ENCODE assay signal across 8 cellular contexts in genomic region chr10:102432162-102432950, GRCh38. TPM values are rescaled to one million over a fixed set of nuclear protein-coding genes. Genes with fewer than 3 reads are reported as not detected.
A peak's percentile ranks its signal among the peaks of the same experiment; 100 is the strongest.
DNase-seq lines count a peak whose midpoint lies in the region; ATAC-seq, FAIRE-seq and TF ChIP-seq lines count a peak whose summit lies in the region.

CUEDC2 (minus strand) TSS chr10:102432574; CDS start chr10:102425188, 7,386 bp downstream.

- H3K4me1 Mint-ChIP-seq in T-cell: peaks cover 47 to 59% (median 51%) of the 10 kb centered on the region in 3 donors

- H3K4me3 Mint-ChIP-seq in T-cell: peak within 1 kb of the TSS; percentile 92 to 95 (median 93)

- no peaks in the 10 kb centered on the region for H3K27me3 Mint-ChIP-seq in T-cell

- CTCF ChIA-PET in T-cell (lab: Charles Lee): interaction anchor here (0.6 to 1.2 kb wide), 8 partner anchors 10 to 280 kb away, joined by 3 to 12 read pairs (median 4); partner anchors contain the start of genes C10orf95 (in 1 of the 2) and NOLC1 (in 1 of the 2)

- peak; percentile 90 for DNase-seq in GM12891 (ENCODE audit: insufficient read length, low spot score)
- DNase-seq in NCI-H1436 treated with DMSO at 0.1 percent for 48 hours (lab: John Stamatoyannopoulos, UW): peak; percentile 95
- peak; percentile 80 to 99 (median 89) for DNase-seq in T-cell
- peak; percentile 97 to 99 for DNase-seq in cardiac muscle cell (ENCODE audit: low read depth in 1 of 2, low spot score in 1 of 2)
- peak; percentile 96 for DNase-seq in pons (ENCODE audit: low spot score)
- DNase-seq in upper lobe of left lung: peak; percentile 97

- no peak for TF ChIP-seq CTCF in cardiac muscle cell (IDR thresholded peaks at IDR 0.05; ENCODE audit: low read depth, low read length)
- no peak for TF ChIP-seq CTCF in upper lobe of left lung (IDR thresholded peaks at IDR 0.05)

- POLR2A ChIA-PET in T-cell (lab: Charles Lee): interaction anchor here (0.6 to 1.4 kb wide), 7 partner anchors 10 to 340 kb away, joined by 3 to 7 read pairs (median 3); partner anchors contain the start of genes GBF1 (in 1 of the 2) and NFKB2 (in 1 of the 2)

- H3K4me3 ChIP-seq in cardiac muscle cell (peak within 1 kb of the TSS; percentile 59), upper lobe of left lung (peak within 1 kb of the TSS; percentile 74 to 94 (median 86))

- WGBS in adipose tissue, 3 donors: 0% methylated on average over 42 to 52 of the region's 52 CpGs
- 0% methylated on average over 23 to 34 of the region's 52 CpGs for WGBS in upper lobe of left lung, 2 donors

- peak within 1 kb of the TSS; percentile 93 to 97 for H3K27ac Mint-ChIP-seq in T-cell

- no peak within 1 kb of the TSS for H3K27ac ChIP-seq in adipose tissue (ENCODE audit: low read depth, low read length)
- H3K27ac ChIP-seq in cardiac muscle cell: peak within 1 kb of the TSS; percentile 76
- peak within 1 kb of the TSS; percentile 68 to 94 (median 88) for H3K27ac ChIP-seq in upper lobe of left lung

- H3K9me3 ChIP-seq in cardiac muscle cell (ENCODE audit: low read depth) (no peaks in the 10 kb centered on the region), upper lobe of left lung (no peaks in the 10 kb centered on the region)

- TF ChIP-seq POLR2A in GM12891 (IDR thresholded peaks at IDR 0.05; ENCODE audit: low read depth, low read length) (peak; percentile 61), upper lobe of left lung (IDR thresholded peaks at IDR 0.05) (peak in 2 of 4 donors; percentile 14 to 64)

- peak; percentile 86 for ATAC-seq in HG02840 (IDR thresholded peaks at IDR 0.05; ENCODE audit: low FRiP score, unreplicated experiment)
- peak; percentile 93 to 94 (median 94) for ATAC-seq in T-cell (replicated peaks in 1 of 4)
- peak; percentile 97 for ATAC-seq in upper lobe of left lung (ENCODE audit: low FRiP score in 2 of 2)

- no peaks in the 10 kb centered on the region for H3K36me3 ChIP-seq in cardiac muscle cell
- no peaks in the 10 kb centered on the region for H3K36me3 ChIP-seq in upper lobe of left lung

- H3K36me3 Mint-ChIP-seq in T-cell: no peaks in the 10 kb centered on the region

- H3K9me3 Mint-ChIP-seq in T-cell: no peaks in the 10 kb centered on the region

- FAIRE-seq in GM12891 (lab: Jason Lieb, UNC): peak; percentile 91

- H3K27me3 ChIP-seq in cardiac muscle cell: no peaks in the 10 kb centered on the region
- no peaks in the 10 kb centered on the region for H3K27me3 ChIP-seq in upper lobe of left lung

- peak in 1 of 4 donors; percentile 27 for TF ChIP-seq EP300 in upper lobe of left lung (IDR thresholded peaks at IDR 0.05)

- H3K4me1 ChIP-seq in cardiac muscle cell (ENCODE audit: low read depth) (peaks cover 10% of the 10 kb centered on the region), upper lobe of left lung (peaks cover 22 to 47% (median 42%) of the 10 kb centered on the region in 4 donors)

TF ChIP-seq in GM12891, 5 proteins besides CTCF, POLR2A, EP300 and RAD21:
- peak; percentile 72 for TF ChIP-seq TAF1 (IDR thresholded peaks at IDR 0.05; ENCODE audit: low read depth, low read length)
- peak; percentile 61; the same call in 1 of the 2 replicates for TF ChIP-seq POLR2AphosphoS5 (IDR thresholded peaks at IDR 0.05; ENCODE audit: low read depth, low read length)
- peak; percentile 42 for TF ChIP-seq SPI1 (IDR thresholded peaks at IDR 0.05; ENCODE audit: low read depth, low read length)
- TF ChIP-seq PAX5 (IDR thresholded peaks at IDR 0.05; ENCODE audit: insufficient read depth, low read length, severe bottlenecking): no peak
- peak; percentile 58; the same call in 1 of the 2 replicates for TF ChIP-seq POU2F2 (IDR thresholded peaks at IDR 0.05; ENCODE audit: low read depth, low read length)
TF ChIP-seq in GM12891: peak in this region for 4.

RNA-seq across cellular contexts. Expression of gene CUEDC2, which starts in this region (rescaled TPM):
- 78.9 TPM for polyA plus RNA-seq in GM12891 (2012; ENCODE audit: low read depth, missing spikeins)
- total RNA-seq in T-cell (10 to 100 TPM; 32.2 to 41.4 (median 37.8) TPM), cardiac muscle cell (113 and 134 TPM in 2 replicates), upper lobe of left lung (10 to 100 TPM; 33.1 to 67.1 (median 46.5) TPM)
- polyA plus RNA-seq in adipose tissue (10 to 100 TPM; 37.6 to 61.4 (median 59.0) TPM), cardiac muscle cell (190 and 193 TPM in 2 replicates)
